Comparison of ENCODE assay signal across 8 cellular contexts in the genomic region with DNA sequence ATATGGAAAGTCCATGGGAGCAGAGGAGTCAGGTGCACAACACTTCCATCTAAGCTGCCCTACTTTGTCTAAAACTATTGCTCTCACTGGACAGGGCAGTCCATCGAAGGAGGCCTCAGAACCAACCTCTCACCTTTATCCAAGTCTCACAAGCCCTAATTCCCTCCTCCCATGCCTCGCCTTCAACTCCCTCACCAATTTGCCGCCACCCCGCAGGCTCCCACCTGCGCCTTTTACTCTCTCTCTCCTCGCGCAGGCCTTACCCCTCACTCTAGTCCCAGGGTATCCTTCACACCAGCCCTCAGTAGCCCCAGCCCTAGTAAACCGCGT. TPM values are rescaled to one million over a fixed set of nuclear protein-coding genes. Genes with fewer than 3 reads are reported as not detected.
A peak's percentile ranks its signal among the peaks of the same experiment; 100 is the strongest.
DNase-seq lines count a peak whose midpoint lies in the region; ATAC-seq and TF ChIP-seq lines count a peak whose summit lies in the region.

No MANE protein-coding gene starts in this region.

- no peak for ATAC-seq in GM19467 (IDR thresholded peaks at IDR 0.05; ENCODE audit: unreplicated experiment)

- H3K36me3 ChIP-seq in sigmoid colon = no peaks in the 10 kb centered on the region

- DNase-seq in NCI-H1105 (lab: John Stamatoyannopoulos, UW) (peak; percentile 6), NCI-H1105 treated with DMSO at 0.1 percent for 48 hours (lab: John Stamatoyannopoulos, UW) (no peak), RWPE1 (ENCODE audit: low spot score) (peak; percentile 12), fibroblast of mammary gland (ENCODE audit: low read depth) (no peak), sigmoid colon (no peak)
- DNase-seq in stimulated activated CD4-positive, alpha-beta T cell treated with anti-CD3 and anti-CD28 coated beads, Interleukin-12 subunit alpha, Interleukin-12 subunit beta, amount 100 ng/mL, for 4 hours = no peak
- no peak for DNase-seq in stimulated activated naive CD4-positive, alpha-beta T cell (lab: John Stamatoyannopoulos, UW)

- TF ChIP-seq CTCF in RWPE1 (conservative IDR thresholded peaks at IDR 0.05; ENCODE audit: low read depth) (no peak), fibroblast of mammary gland (conservative IDR thresholded peaks at IDR 0.05; ENCODE audit: control insufficient read depth, insufficient read depth, low read depth, low read length) (no peak), sigmoid colon (IDR thresholded peaks at IDR 0.05) (no peak)

- H3K4me3 ChIP-seq in fibroblast of mammary gland (ENCODE audit: control insufficient read depth, low read depth, low read length) (peak overlapping the region; percentile 99), sigmoid colon (peak overlapping the region; percentile 48 to 90 (median 70))

- no peaks in the 10 kb centered on the region for H3K27me3 ChIP-seq in sigmoid colon

- no peaks in the 10 kb centered on the region for H3K9me3 ChIP-seq in sigmoid colon

- TF ChIP-seq EP300 in sigmoid colon (IDR thresholded peaks at IDR 0.05) = no peak

- intact Hi-C loops in sigmoid colon (cut with DNase I) = loop anchor here (2.0 to 10.0 kb wide), 4 partner anchors 17 to 451 kb away; a partner anchor contains a TSS

- peaks cover 0 to 27% (median 15%) of the 10 kb centered on the region in 4 donors for H3K4me1 ChIP-seq in sigmoid colon

- TF ChIP-seq POLR2A in sigmoid colon (IDR thresholded peaks at IDR 0.05) = no peak

- 1 to 3% methylated on average over 9 of the region's 9 CpGs for WGBS in sigmoid colon, 2 donors

- H3K27ac ChIP-seq in RWPE1 = peak overlapping the region; percentile 83
- peak overlapping the region; percentile 82 to 89 (median 87) for H3K27ac ChIP-seq in sigmoid colon

- CTCF ChIA-PET in RWPE1 (lab: Yijun Ruan, JAX) = interaction anchor here (1.5 kb wide), 1 partner anchor 119 kb away, joined by 9 read pairs; no protein-coding TSS in a partner anchor

- POLR2A ChIA-PET in RWPE1 (lab: Yijun Ruan, JAX; ENCODE audit: low non-redundant PET) = interaction anchor here (0.5 kb wide), 1 partner anchor 33 kb away, joined by 3 read pairs; no protein-coding TSS in a partner anchor

RNA-seq across cellular contexts. Expression of a gene that starts 0.5 kb away (rescaled TPM):
- 10 to 100 TPM; 21.6 to 66.0 (median 36.6) TPM for total RNA-seq in sigmoid colon
- polyA plus RNA-seq in sigmoid colon = 10 to 100 TPM; 43.5 to 89.0 (median 49.2) TPM

RNA-seq across cellular contexts. Expression of a gene that starts 4.9 kb away (rescaled TPM):
- under 1 TPM in 1 of 4 donors, not detected in 3; 0.55 TPM for total RNA-seq in sigmoid colon
- polyA plus RNA-seq in sigmoid colon = under 1 TPM in 1 of 3 donors, not detected in 2; 0.16 TPM

RNA-seq across cellular contexts. Expression of a gene that starts 25.7 kb away (rescaled TPM):
- under 1 TPM in 2 of 4 donors, not detected in 2; 0.41 to 0.99 TPM for total RNA-seq in sigmoid colon
- polyA plus RNA-seq in sigmoid colon = not detected

RNA-seq across cellular contexts. Expression of a gene that starts 28.6 kb away (rescaled TPM):
- total RNA-seq in sigmoid colon = not detected
- polyA plus RNA-seq in sigmoid colon = not detected

RNA-seq across cellular contexts. Expression of a gene that starts 34.9 kb away (rescaled TPM):
- total RNA-seq in sigmoid colon = not detected
- not detected for polyA plus RNA-seq in sigmoid colon

Comparison
In these comparisons a context has a peak if more than half of its experiments do, and no peak if none do; other contexts are left out.
1. DNase-seq: peak in NCI-H1105 (single experiment) and RWPE1 (single experiment); none in NCI-H1105 treated with DMSO at 0.1 percent for 48 hours (single experiment), fibroblast of mammary gland (single experiment), sigmoid colon (single experiment), stimulated activated CD4-positive, alpha-beta T cell treated with anti-CD3 and anti-CD28 coated beads, Interleukin-12 subunit alpha, Interleukin-12 subunit beta, amount 100 ng/mL, for 4 hours (single experiment) and stimulated activated naive CD4-positive, alpha-beta T cell (0 of 6).